In the genomic region with DNA sequence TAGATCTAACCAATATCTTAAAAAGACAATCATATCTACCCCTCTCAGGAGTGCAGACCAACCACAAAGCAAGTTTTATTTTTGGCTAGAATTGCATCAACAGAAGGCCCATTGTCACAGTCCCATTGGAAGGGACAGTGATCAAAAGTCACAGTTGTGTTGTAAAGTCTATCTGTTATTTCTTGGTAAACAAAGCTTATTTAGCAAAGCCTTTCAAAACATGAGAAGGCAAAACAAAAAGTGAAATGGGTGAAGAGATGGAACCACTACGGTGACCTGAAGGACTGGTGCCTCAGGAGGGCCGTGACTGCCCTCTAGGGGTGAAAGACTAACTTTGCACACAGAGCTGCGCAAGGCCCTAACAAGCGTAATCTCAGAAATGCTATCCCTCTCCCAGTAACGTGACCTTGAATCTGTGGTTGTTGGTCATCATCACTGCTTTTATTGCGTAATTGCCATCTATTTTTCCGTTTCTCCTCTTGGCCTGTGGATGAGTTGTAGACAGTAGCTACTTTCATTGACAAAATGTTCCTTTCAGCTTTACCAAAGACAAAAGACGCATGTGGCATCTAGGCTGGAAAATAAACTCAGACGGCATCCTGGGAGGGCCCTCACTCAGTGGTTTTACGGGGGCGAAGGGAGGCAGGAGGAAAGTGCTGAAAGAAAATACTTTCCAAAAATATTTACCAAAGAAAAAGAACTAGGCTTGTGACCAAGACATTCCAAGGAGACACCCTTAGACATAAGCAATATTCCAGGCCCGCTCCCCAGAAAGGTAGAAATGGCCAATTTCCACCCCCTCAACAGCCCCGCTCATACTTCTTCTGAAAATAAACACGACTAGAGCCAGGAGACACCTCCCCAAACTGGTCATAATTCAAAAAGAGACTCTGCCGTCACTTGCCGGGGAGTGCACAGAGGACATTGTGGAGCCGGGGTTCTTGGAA, we compare ENCODE assay signal across 8 cellular contexts.
A peak's percentile ranks its signal among the peaks of the same experiment; 100 is the strongest.
DNase-seq lines count a peak whose midpoint lies in the region; ATAC-seq and TF ChIP-seq lines count a peak whose summit lies in the region.

No MANE protein-coding gene starts in this region.

- in situ Hi-C loops in GM13977 (cut with MboI; ENCODE audit: low pct_unique_long_range_greater_than_20kb, low sequenced_read_pairs, unreplicated experiment): loop anchor here (10.0 kb wide), 1 partner anchor 142 kb away; no protein-coding TSS in a partner anchor

- H3K4me3 ChIP-seq in kidney epithelial cell (ENCODE audit: low read depth, low read length): no peak overlapping the region

- no peaks in the 10 kb centered on the region for H3K36me3 ChIP-seq in kidney epithelial cell (ENCODE audit: control insufficient read depth, insufficient read depth, low read length)

- TF ChIP-seq CTCF in 22Rv1 (IDR thresholded peaks at IDR 0.05) (peak; percentile 93), GM13977 (IDR thresholded peaks at IDR 0.05; ENCODE audit: extremely low read depth, insufficient read depth, missing control alignments) (peak; percentile 94), kidney epithelial cell (IDR thresholded peaks at IDR 0.05; ENCODE audit: insufficient read depth, low read length, poor library complexity, severe bottlenecking) (peak; percentile 94)

- H3K27ac ChIP-seq in 22Rv1 (no peak overlapping the region), caudate nucleus (ENCODE audit: low read depth, low read length) (peak overlapping the region; percentile 87)

- ATAC-seq in HG02870 (IDR thresholded peaks at IDR 0.05; ENCODE audit: unreplicated experiment): peak; percentile 94

- H3K27me3 ChIP-seq in kidney epithelial cell (ENCODE audit: control insufficient read depth, insufficient read depth, low read length): no peaks in the 10 kb centered on the region

- DNase-seq in GM13977 (ENCODE audit: low spot score) (peak; percentile 50), NCI-H2107 treated with DMSO at 0.1 percent for 48 hours (lab: John Stamatoyannopoulos, UW; ENCODE audit: unreplicated experiment) (peak; percentile 60), caudate nucleus (lab: John Stamatoyannopoulos, UW) (peak in 51 of 61 donors; percentile 4 to 83 (median 42)), kidney epithelial cell (ENCODE audit: low read depth) (no peak)
- peak; percentile 12 to 53 (median 44) for DNase-seq in activated CD4-positive, CD25-positive, alpha-beta regulatory T cell (lab: John Stamatoyannopoulos, UW)
- peak; percentile 43 to 66 for DNase-seq in stimulated activated CD4-positive, alpha-beta T cell treated with anti-CD3 and anti-CD28 coated beads, Interleukin-1b, Interleukin-23, amount 100 ng/mL, for 4 hours (ENCODE audit: low read depth in 2 of 2)
